Comparison of ENCODE assay signal across 19 cellular contexts in the genomic region with DNA sequence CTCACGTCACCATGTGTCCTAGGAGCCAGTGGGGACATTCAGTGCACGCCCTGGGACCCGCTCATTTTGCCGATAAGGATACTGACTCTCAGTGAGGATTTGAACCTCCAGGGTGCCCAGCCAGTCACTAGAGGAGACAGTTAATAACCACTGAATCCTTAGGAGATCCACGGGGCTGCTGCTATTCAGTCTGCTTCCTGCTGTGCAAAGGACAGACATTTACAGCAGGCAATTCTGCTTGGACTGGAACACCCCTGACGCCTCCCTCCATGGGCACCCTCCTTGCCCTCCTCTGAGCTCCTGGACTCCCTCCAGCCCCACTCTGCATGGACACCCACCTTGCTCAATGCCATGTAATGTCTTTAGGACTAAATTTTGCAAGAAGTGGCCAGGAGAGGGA.
"Had no signal": no experiment of that assay in that cellular context is flagged by ENCODE, and none has a peak within 500 bp of the region (broad histone marks: within the 10 kb centered on the region; RNA-seq: fewer than 3 reads in every experiment).

No MANE protein-coding gene starts in this region.

- H3K4me3 Mint-ChIP-seq: naive thymus-derived CD4-positive, alpha-beta T cell; nephron progenitor cell; stimulated activated effector memory CD8-positive, alpha-beta T cell treated with anti-CD3 and anti-CD28 coated beads, Interleukin-12 subunit alpha, Interleukin-12 subunit beta, amount 100 ng/mL, for 72 hours had no signal

- H3K27ac Mint-ChIP-seq: naive thymus-derived CD4-positive, alpha-beta T cell; nephron progenitor cell; stimulated activated effector memory CD8-positive, alpha-beta T cell treated with anti-CD3 and anti-CD28 coated beads, Interleukin-12 subunit alpha, Interleukin-12 subunit beta, amount 100 ng/mL, for 72 hours had no signal

- H3K36me3 Mint-ChIP-seq: stimulated activated effector memory CD8-positive, alpha-beta T cell treated with anti-CD3 and anti-CD28 coated beads, Interleukin-12 subunit alpha, Interleukin-12 subunit beta, amount 100 ng/mL, for 72 hours had no signal

- H3K4me3 ChIP-seq: gastrocnemius medialis, suprapubic skin, tibial artery, upper lobe of left lung, uterus had no signal

- H3K9me3 Mint-ChIP-seq: nephron progenitor cell; stimulated activated effector memory CD8-positive, alpha-beta T cell treated with anti-CD3 and anti-CD28 coated beads, Interleukin-12 subunit alpha, Interleukin-12 subunit beta, amount 100 ng/mL, for 72 hours had no signal

- H3K27me3 Mint-ChIP-seq: naive thymus-derived CD4-positive, alpha-beta T cell had no signal

- H3K27me3 ChIP-seq: gastrocnemius medialis, tibial artery, upper lobe of left lung, uterus had no signal

- ATAC-seq: esophagus mucosa; gastrocnemius medialis; left cardiac atrium; left ventricle myocardium superior; naive thymus-derived CD4-positive, alpha-beta T cell; stimulated activated effector memory CD8-positive, alpha-beta T cell treated with anti-CD3 and anti-CD28 coated beads, Interleukin-12 subunit alpha, Interleukin-12 subunit beta, amount 100 ng/mL, for 72 hours; stimulated activated naive CD8-positive, alpha-beta T cell treated with anti-CD3 and anti-CD28 coated beads, Interleukin-15, Interleukin-2, amounts not matched to agents 100 U/mL and 50 U/mL, for 24 hours had no signal

- H3K9me3 ChIP-seq: gastrocnemius medialis, suprapubic skin, tibial artery, upper lobe of left lung, uterus had no signal

- H3K4me1 ChIP-seq: gastrocnemius medialis, suprapubic skin, tibial artery, upper lobe of left lung, uterus had no signal

- H3K36me3 ChIP-seq: gastrocnemius medialis, suprapubic skin, tibial artery, upper lobe of left lung, uterus had no signal

- H3K4me1 Mint-ChIP-seq: naive thymus-derived CD4-positive, alpha-beta T cell; stimulated activated effector memory CD8-positive, alpha-beta T cell treated with anti-CD3 and anti-CD28 coated beads, Interleukin-12 subunit alpha, Interleukin-12 subunit beta, amount 100 ng/mL, for 72 hours had no signal

- H3K27ac ChIP-seq: gastrocnemius medialis, suprapubic skin, tibial artery, upper lobe of left lung, uterus had no signal

- DNase-seq: effector memory CD4-positive, alpha-beta T cell; gastrocnemius medialis; glutamatergic neuron; kidney; left cardiac atrium; left ventricle myocardium superior; mesendoderm; naive thymus-derived CD4-positive, alpha-beta T cell; nephron progenitor cell; small intestine; stimulated activated CD4-positive, alpha-beta T cell treated with anti-CD3 and anti-CD28 coated beads, Interleukin-4, amount 100 ng/mL, for 1 hour; stimulated activated CD8-positive, alpha-beta memory T cell treated with anti-CD3 and anti-CD28 coated beads, Interleukin-4, amount 100 ng/mL, for 48 hours; stimulated activated naive CD8-positive, alpha-beta T cell treated with anti-CD3 and anti-CD28 coated beads, Interleukin-15, Interleukin-2, amounts not matched to agents 100 U/mL and 50 U/mL, for 24 hours; upper lobe of left lung; uterus had no signal
